ENCODE assay signal across 32 cellular contexts in genomic region chr5:39364367-39364766, GRCh38. TPM values are rescaled to one million over a fixed set of nuclear protein-coding genes. Genes with fewer than 3 reads are reported as not detected.
"Had no signal": no experiment of that assay in that cellular context is flagged by ENCODE, and none has a peak within 500 bp of the region (broad histone marks: within the 10 kb centered on the region; RNA-seq: fewer than 3 reads in every experiment).

TSS of gene C9 (minus strand) at chr5:39364495. CDS start at chr5:39364464, 31 bp downstream.

- H3K27me3 Mint-ChIP-seq: natural killer cell treated with Interleukin-12 subunit alpha and Interleukin-12 subunit beta and Interleukin-15 and Interleukin-18, amount 100 ng/mL, for 72 hours had no signal

- H3K27ac Mint-ChIP-seq: mesothelial cell of epicardium; natural killer cell treated with Interleukin-12 subunit alpha and Interleukin-12 subunit beta and Interleukin-15 and Interleukin-18, amount 100 ng/mL, for 72 hours; stimulated activated naive B cell treated with anti-CD40 and anti-IgM and Interleukin-4, amounts not matched to agents 10 μg/mL and 1 μg/mL and 100 μg/mL, for 72 hours had no signal

- H3K36me3 ChIP-seq: left lung, pancreas, right atrium auricular region, stomach, thyroid gland, transverse colon, upper lobe of left lung, vagina had no signal

- H3K4me3 ChIP-seq: left lung, lung, pancreas, psoas muscle, right atrium auricular region, skin epidermis, stomach, testis, thyroid gland, transverse colon, upper lobe of left lung, vagina had no signal

- ATAC-seq: left cardiac atrium; left lung; naive thymus-derived CD4-positive, alpha-beta T cell; natural killer cell treated with Interleukin-12 subunit alpha and Interleukin-12 subunit beta and Interleukin-15 and Interleukin-18, amount 100 ng/mL, for 72 hours; pancreas; psoas muscle; sciatic nerve; stimulated activated naive B cell treated with anti-CD40 and anti-IgM and Interleukin-4, amounts not matched to agents 10 μg/mL and 1 μg/mL and 100 μg/mL, for 72 hours; stimulated activated naive CD8-positive, alpha-beta T cell treated with anti-CD3 and anti-CD28 coated beads, Interleukin-15, Interleukin-2, amounts not matched to agents 100 U/mL and 50 U/mL, for 24 hours had no signal

- H3K36me3 Mint-ChIP-seq: mesothelial cell of epicardium; naive thymus-derived CD4-positive, alpha-beta T cell; natural killer cell treated with Interleukin-12 subunit alpha and Interleukin-12 subunit beta and Interleukin-15 and Interleukin-18, amount 100 ng/mL, for 72 hours; stimulated activated naive B cell treated with anti-CD40 and anti-IgM and Interleukin-4, amounts not matched to agents 10 μg/mL and 1 μg/mL and 100 μg/mL, for 72 hours had no signal

- H3K27me3 ChIP-seq: left lung, pancreas, right atrium auricular region, stomach, testis, thyroid gland, transverse colon, upper lobe of left lung, vagina had no signal

- H3K4me1 Mint-ChIP-seq: mesothelial cell of epicardium; naive thymus-derived CD4-positive, alpha-beta T cell; stimulated activated naive B cell treated with anti-CD40 and anti-IgM and Interleukin-4, amounts not matched to agents 10 μg/mL and 1 μg/mL and 100 μg/mL, for 72 hours had no signal

- H3K4me3 Mint-ChIP-seq: mesothelial cell of epicardium; naive thymus-derived CD4-positive, alpha-beta T cell; natural killer cell treated with Interleukin-12 subunit alpha and Interleukin-12 subunit beta and Interleukin-15 and Interleukin-18, amount 100 ng/mL, for 72 hours; stimulated activated naive B cell treated with anti-CD40 and anti-IgM and Interleukin-4, amounts not matched to agents 10 μg/mL and 1 μg/mL and 100 μg/mL, for 72 hours had no signal

- DNase-seq: hypothalamus; kidney glomerular epithelial cell; left cardiac atrium; left lung; mesendoderm; naive thymus-derived CD4-positive, alpha-beta T cell; pancreas; posterior cingulate gyrus; psoas muscle; stimulated activated CD4-positive, alpha-beta T cell treated with anti-CD3 and anti-CD28 coated beads, Interleukin-12 subunit alpha, Interleukin-12 subunit beta, amount 100 ng/mL, for 4 hours; stimulated activated CD4-positive, alpha-beta T cell treated with anti-CD3 and anti-CD28 coated beads, Interleukin-15, amount 100 ng/mL, for 24 hours; stimulated activated CD4-positive, alpha-beta T cell treated with anti-CD3 and anti-CD28 coated beads, Interleukin-2, amount 100 ng/mL, for 24 hours; stimulated activated CD4-positive, alpha-beta T cell treated with anti-CD3 and anti-CD28 coated beads, Interleukin-4, amount 100 ng/mL, for 1 hour; stimulated activated naive B cell treated with anti-CD40 and anti-IgM and Interleukin-4, amounts not matched to agents 10 μg/mL and 1 μg/mL and 100 μg/mL, for 72 hours; stimulated activated naive CD8-positive, alpha-beta T cell treated with anti-CD3 and anti-CD28 coated beads, Interleukin-15, Interleukin-2, amounts not matched to agents 100 U/mL and 50 U/mL, for 24 hours; stomach; testis; thyroid gland; transverse colon; upper lobe of left lung had no signal

- H3K9me3 ChIP-seq: left lung, pancreas, psoas muscle, right atrium auricular region, stomach, testis, thyroid gland, transverse colon, upper lobe of left lung, vagina had no signal

- H3K4me1 ChIP-seq: left lung, pancreas, psoas muscle, right atrium auricular region, stomach, testis, thyroid gland, transverse colon, upper lobe of left lung, vagina had no signal

- H3K27ac ChIP-seq: left lung, pancreas, psoas muscle, right atrium auricular region, skin epidermis, stomach, testis, thyroid gland, transverse colon, upper lobe of left lung, vagina had no signal

- H3K9me3 Mint-ChIP-seq: natural killer cell treated with Interleukin-12 subunit alpha and Interleukin-12 subunit beta and Interleukin-15 and Interleukin-18, amount 100 ng/mL, for 72 hours; stimulated activated naive B cell treated with anti-CD40 and anti-IgM and Interleukin-4, amounts not matched to agents 10 μg/mL and 1 μg/mL and 100 μg/mL, for 72 hours had no signal

RNA-seq across cellular contexts. Expression of gene C9, which starts in this region (rescaled TPM):
- total RNA-seq: left cardiac atrium; lower leg skin; mesothelial cell of epicardium; mononuclear cell; myocyte; naive thymus-derived CD4-positive, alpha-beta T cell; natural killer cell treated with Interleukin-12 subunit alpha and Interleukin-12 subunit beta and Interleukin-15 and Interleukin-18, amount 100 ng/mL, for 72 hours; right atrium auricular region; sciatic nerve; stomach; thyroid gland; transverse colon; urinary bladder; vagina had no signal
- polyA plus RNA-seq: naive thymus-derived CD4-positive, alpha-beta T cell; neural cell; pancreas; psoas muscle; stomach had no signal
